In genomic region chr3:15426579-15427118, GRCh38 we compare ENCODE assay signal across 8 cellular contexts. TPM values are rescaled to one million over a fixed set of nuclear protein-coding genes. Genes with fewer than 3 reads are reported as not detected.
A peak's percentile ranks its signal among the peaks of the same experiment; 100 is the strongest.
DNase-seq lines count a peak whose midpoint lies in the region; ATAC-seq and FAIRE-seq lines count a peak whose summit lies in the region.

No MANE protein-coding gene starts in this region.

- peaks cover 5% of the 10 kb centered on the region for H3K9me3 Mint-ChIP-seq in activated T-helper 2 cell treated with anti-CD3 and anti-CD28 coated beads, Interferon-gamma antibody, Interleukin-2, Interleukin-4, amounts not matched to agents 10 μg/mL and 5 μg/mL and 100 μg/mL, durations not matched to agents 14 hours and 24 hours and 36 hours
- H3K9me3 Mint-ChIP-seq in stimulated activated naive CD8-positive, alpha-beta T cell treated with anti-CD3 and anti-CD28 coated beads, Interleukin-15, amount 100 ng/mL, for 72 hours: peaks cover 0 to 6% of the 10 kb centered on the region in 2 donors

- H3K9me3 ChIP-seq in iPS-18c (ENCODE audit: control insufficient read depth, insufficient read depth, low read length): no peaks in the 10 kb centered on the region

- no peak for FAIRE-seq in frontal cortex (lab: Jason Lieb, UNC)

- peaks cover 41% of the 10 kb centered on the region for H3K4me1 Mint-ChIP-seq in activated T-helper 2 cell treated with anti-CD3 and anti-CD28 coated beads, Interferon-gamma antibody, Interleukin-2, Interleukin-4, amounts not matched to agents 10 μg/mL and 5 μg/mL and 100 μg/mL, durations not matched to agents 14 hours and 24 hours and 36 hours (ENCODE audit: low read depth)
- peaks cover 62% of the 10 kb centered on the region for H3K4me1 Mint-ChIP-seq in stimulated activated naive CD8-positive, alpha-beta T cell treated with anti-CD3 and anti-CD28 coated beads, Interleukin-15, amount 100 ng/mL, for 72 hours

- intact Hi-C loops in activated T-helper 2 cell treated with anti-CD3 and anti-CD28 coated beads, Interferon-gamma antibody, Interleukin-2, Interleukin-4, amounts not matched to agents 10 μg/mL and 5 μg/mL and 100 μg/mL, durations not matched to agents 14 hours and 24 hours and 36 hours (cut with micrococcal nuclease): loop anchor here (1.0 to 10.0 kb wide), 3 partner anchors 76 to 388 kb away; no protein-coding TSS in a partner anchor

- H3K27me3 Mint-ChIP-seq in activated T-helper 2 cell treated with anti-CD3 and anti-CD28 coated beads, Interferon-gamma antibody, Interleukin-2, Interleukin-4, amounts not matched to agents 10 μg/mL and 5 μg/mL and 100 μg/mL, durations not matched to agents 14 hours and 24 hours and 36 hours (ENCODE audit: low read depth): no peaks in the 10 kb centered on the region
- H3K27me3 Mint-ChIP-seq in stimulated activated naive CD8-positive, alpha-beta T cell treated with anti-CD3 and anti-CD28 coated beads, Interleukin-15, amount 100 ng/mL, for 72 hours: no peaks in the 10 kb centered on the region

- H3K4me3 Mint-ChIP-seq in activated T-helper 2 cell treated with anti-CD3 and anti-CD28 coated beads, Interferon-gamma antibody, Interleukin-2, Interleukin-4, amounts not matched to agents 10 μg/mL and 5 μg/mL and 100 μg/mL, durations not matched to agents 14 hours and 24 hours and 36 hours (ENCODE audit: low read depth): peak overlapping the region; percentile 95
- H3K4me3 Mint-ChIP-seq in stimulated activated naive CD8-positive, alpha-beta T cell treated with anti-CD3 and anti-CD28 coated beads, Interleukin-15, amount 100 ng/mL, for 72 hours: peak overlapping the region; percentile 93 to 96

- peak overlapping the region; percentile 98 for H3K4me3 ChIP-seq in iPS-18c (ENCODE audit: insufficient read depth, low read depth, low read length)

- DNase-seq in activated T-helper 2 cell treated with anti-CD3 and anti-CD28 coated beads, Interferon-gamma antibody, Interleukin-2, Interleukin-4, amounts not matched to agents 10 μg/mL and 5 μg/mL and 100 μg/mL, durations not matched to agents 14 hours and 24 hours and 36 hours (ENCODE audit: low spot score): no peak
- DNase-seq in stimulated activated naive CD8-positive, alpha-beta T cell treated with anti-CD3 and anti-CD28 coated beads, Interleukin-15, amount 100 ng/mL, for 72 hours: no peak
- DNase-seq in activated effector memory CD4-positive, alpha-beta T cell treated with Interleukin-2 at 50 U/mL for 16 hours: no peak
- DNase-seq in NCI-H69 (lab: John Stamatoyannopoulos, UW): no peak
- no peak for DNase-seq in NCI-H2081 treated with DMSO at 0.1 percent for 48 hours (lab: John Stamatoyannopoulos, UW)
- no peak for DNase-seq in frontal cortex (ENCODE audit: low spot score in 2 of 2)

- H3K36me3 Mint-ChIP-seq in activated T-helper 2 cell treated with anti-CD3 and anti-CD28 coated beads, Interferon-gamma antibody, Interleukin-2, Interleukin-4, amounts not matched to agents 10 μg/mL and 5 μg/mL and 100 μg/mL, durations not matched to agents 14 hours and 24 hours and 36 hours (ENCODE audit: low read depth): peaks cover 55% of the 10 kb centered on the region

- ATAC-seq in HG03135 (IDR thresholded peaks at IDR 0.05; ENCODE audit: unreplicated experiment): peak; percentile 5
- ATAC-seq in stimulated activated naive CD8-positive, alpha-beta T cell treated with anti-CD3 and anti-CD28 coated beads, Interleukin-15, amount 100 ng/mL, for 72 hours: no peak

- peak overlapping the region; percentile 89 for H3K27ac Mint-ChIP-seq in activated T-helper 2 cell treated with anti-CD3 and anti-CD28 coated beads, Interferon-gamma antibody, Interleukin-2, Interleukin-4, amounts not matched to agents 10 μg/mL and 5 μg/mL and 100 μg/mL, durations not matched to agents 14 hours and 24 hours and 36 hours
- H3K27ac Mint-ChIP-seq in stimulated activated naive CD8-positive, alpha-beta T cell treated with anti-CD3 and anti-CD28 coated beads, Interleukin-15, amount 100 ng/mL, for 72 hours: peak overlapping the region; percentile 98 to 99

RNA-seq across cellular contexts. Expression of gene METTL6, which starts 0.7 kb away (rescaled TPM):
- total RNA-seq in activated T-helper 2 cell treated with anti-CD3 and anti-CD28 coated beads, Interferon-gamma antibody, Interleukin-2, Interleukin-4, amounts not matched to agents 10 μg/mL and 5 μg/mL and 100 μg/mL, durations not matched to agents 14 hours and 24 hours and 36 hours: 16.1 and 16.5 TPM in 2 replicates
- 86.0 TPM for total RNA-seq in frontal cortex

RNA-seq across cellular contexts. Expression of gene EAF1, which starts 0.7 kb away (rescaled TPM):
- total RNA-seq in activated T-helper 2 cell treated with anti-CD3 and anti-CD28 coated beads, Interferon-gamma antibody, Interleukin-2, Interleukin-4, amounts not matched to agents 10 μg/mL and 5 μg/mL and 100 μg/mL, durations not matched to agents 14 hours and 24 hours and 36 hours: 23.9 and 25.9 TPM in 2 replicates
- 33.0 TPM for total RNA-seq in frontal cortex
